Comparison of ENCODE assay signal across 27 cellular contexts in the genomic region with DNA sequence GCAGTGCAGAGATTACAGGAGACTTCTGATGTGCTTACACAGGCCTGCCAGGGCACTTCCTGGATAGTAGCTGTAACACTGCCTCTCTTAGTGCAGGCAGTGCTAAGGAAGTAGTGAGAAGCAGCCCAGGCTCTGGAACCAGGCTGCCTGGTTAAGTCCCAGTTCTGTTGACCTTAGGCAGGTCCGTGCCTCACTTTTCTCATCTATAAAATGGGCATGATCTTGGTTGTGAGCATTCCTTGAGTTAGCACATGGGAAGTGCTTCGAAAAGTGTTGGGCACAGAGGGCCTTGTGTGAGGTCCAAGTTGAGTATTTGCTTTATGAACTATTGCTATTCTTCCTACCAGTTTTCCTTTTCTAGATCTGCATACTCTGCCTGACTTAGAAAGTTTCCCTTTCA.
DNase-seq lines count a peak whose midpoint lies in the region; TF ChIP-seq lines count a peak whose summit lies in the region.
"Had no signal": no experiment of that assay in that cellular context is flagged by ENCODE, and none has a peak within 500 bp of the region (broad histone marks: within the 10 kb centered on the region; RNA-seq: fewer than 3 reads in every experiment).

No MANE protein-coding gene starts in this region.

- H3K4me3 ChIP-seq in BLaER1 (no peak overlapping the region), choroid plexus epithelial cell (ENCODE audit: low read depth, low read length) (no peak overlapping the region), osteoblast (ENCODE audit: insufficient read depth, low read length) (no peak overlapping the region)
- H3K4me3 ChIP-seq in Jurkat, Clone E6-1 (ENCODE audit: low read length), result no peak overlapping the region
- H3K4me3 ChIP-seq: gastrocnemius medialis had no signal

- H3K4me1 ChIP-seq in BLaER1 (peaks cover 60% of the 10 kb centered on the region), osteoblast (ENCODE audit: insufficient read depth, low read length) (peaks cover 19% of the 10 kb centered on the region)

- TF ChIP-seq CTCF in choroid plexus epithelial cell (conservative IDR thresholded peaks at IDR 0.05; ENCODE audit: low read depth, low read length) (no peak), osteoblast (IDR thresholded peaks at IDR 0.05; ENCODE audit: extremely low read depth, low read depth, low read length) (no peak)

- no peak overlapping the region for H3K27ac Mint-ChIP-seq in immature natural killer cell
- H3K27ac Mint-ChIP-seq: activated CD4-positive, alpha-beta memory T cell treated with anti-CD3 and anti-CD28 coated beads, Interleukin-2, amount 10 ng/mL, durations not matched to agents 7 days and 5 days; activated naive CD4-positive, alpha-beta T cell treated with anti-CD3 and anti-CD28 coated beads, Interleukin-2, amount 50 U/mL, for 24 hours; stimulated activated naive CD8-positive, alpha-beta T cell treated with anti-CD3 and anti-CD28 coated beads, Interleukin-15, Interleukin-2, amounts not matched to agents 100 ng/mL and 50 ng/mL, for 24 hours had no signal

- H3K36me3 Mint-ChIP-seq in immature natural killer cell, result no peaks in the 10 kb centered on the region
- H3K36me3 Mint-ChIP-seq: activated naive CD4-positive, alpha-beta T cell treated with anti-CD3 and anti-CD28 coated beads, Interleukin-2, amount 50 U/mL, for 24 hours; naive B cell had no signal

- H3K4me1 Mint-ChIP-seq in immature natural killer cell, result no peaks in the 10 kb centered on the region
- H3K4me1 Mint-ChIP-seq: activated CD4-positive, alpha-beta memory T cell treated with anti-CD3 and anti-CD28 coated beads, Interleukin-2, amount 10 ng/mL, durations not matched to agents 7 days and 5 days; activated naive CD4-positive, alpha-beta T cell treated with anti-CD3 and anti-CD28 coated beads, Interleukin-2, amount 50 U/mL, for 24 hours; naive B cell had no signal

- no peak overlapping the region for H2AFZ ChIP-seq in osteoblast (ENCODE audit: low read length)

- no peaks in the 10 kb centered on the region for H3K9me3 Mint-ChIP-seq in immature natural killer cell
- H3K9me3 Mint-ChIP-seq: activated CD4-positive, alpha-beta memory T cell treated with anti-CD3 and anti-CD28 coated beads, Interleukin-2, amount 10 ng/mL, durations not matched to agents 7 days and 5 days; activated naive CD4-positive, alpha-beta T cell treated with anti-CD3 and anti-CD28 coated beads, Interleukin-2, amount 50 U/mL, for 24 hours; naive B cell; stimulated activated naive CD8-positive, alpha-beta T cell treated with anti-CD3 and anti-CD28 coated beads, Interleukin-15, Interleukin-2, amounts not matched to agents 100 ng/mL and 50 ng/mL, for 24 hours had no signal

- no peak overlapping the region for H3K4me3 Mint-ChIP-seq in immature natural killer cell
- H3K4me3 Mint-ChIP-seq: activated CD4-positive, alpha-beta memory T cell treated with anti-CD3 and anti-CD28 coated beads, Interleukin-2, amount 10 ng/mL, durations not matched to agents 7 days and 5 days; activated naive CD4-positive, alpha-beta T cell treated with anti-CD3 and anti-CD28 coated beads, Interleukin-2, amount 50 U/mL, for 24 hours; naive B cell; stimulated activated naive CD8-positive, alpha-beta T cell treated with anti-CD3 and anti-CD28 coated beads, Interleukin-15, Interleukin-2, amounts not matched to agents 100 ng/mL and 50 ng/mL, for 24 hours had no signal

- H3K79me2 ChIP-seq in osteoblast (ENCODE audit: insufficient read depth, low read length), result peaks cover 35% of the 10 kb centered on the region

- no peaks in the 10 kb centered on the region for H3K9me3 ChIP-seq in BLaER1
- H3K9me3 ChIP-seq in osteoblast (ENCODE audit: low read depth, low read length), result no peaks in the 10 kb centered on the region
- H3K9me3 ChIP-seq: BE2C, gastrocnemius medialis had no signal

- H3K36me3 ChIP-seq in BLaER1, result no peaks in the 10 kb centered on the region
- peaks cover 2% of the 10 kb centered on the region for H3K36me3 ChIP-seq in osteoblast (ENCODE audit: insufficient read depth, low read length)
- H3K36me3 ChIP-seq: BE2C, gastrocnemius medialis had no signal

- H3K27me3 Mint-ChIP-seq in immature natural killer cell (ENCODE audit: low read depth in 3 of 3), result peaks cover 0 to 3% (median 3%) of the 10 kb centered on the region in 3 donors
- H3K27me3 Mint-ChIP-seq: activated CD4-positive, alpha-beta memory T cell treated with anti-CD3 and anti-CD28 coated beads, Interleukin-2, amount 10 ng/mL, durations not matched to agents 7 days and 5 days; stimulated activated naive CD8-positive, alpha-beta T cell treated with anti-CD3 and anti-CD28 coated beads, Interleukin-15, Interleukin-2, amounts not matched to agents 100 ng/mL and 50 ng/mL, for 24 hours had no signal

- H3K9ac ChIP-seq in BLaER1, result no peak overlapping the region

- DNase-seq in Jurkat, Clone E6-1 (ENCODE audit: low read depth, low spot score), result peak; percentile 6
- peak; percentile 35 for DNase-seq in choroid plexus epithelial cell (ENCODE audit: low read depth)
- peak; percentile 1 for DNase-seq in osteoblast (ENCODE audit: insufficient read length, low spot score, missing footprints)
- DNase-seq in immature natural killer cell, result no peak
- DNase-seq in islet precursor cell, result no peak
- DNase-seq in NCI-H1092 (lab: John Stamatoyannopoulos, UW), result no peak
- no peak for DNase-seq in NCI-H1436 (lab: John Stamatoyannopoulos, UW)
- DNase-seq: ACHN; activated CD4-positive, alpha-beta memory T cell treated with anti-CD3 and anti-CD28 coated beads, Interleukin-2, amount 10 ng/mL, durations not matched to agents 7 days and 5 days; activated CD8-positive, alpha-beta memory T cell treated with anti-CD3 and anti-CD28 coated beads, Interleukin-2, amount 50 U/mL, for 48 hours; BE2C; caudate nucleus; COR-L47; gastrocnemius medialis; hippocampal formation; left ventricle myocardium superior; naive B cell; NCI-H1694; NCI-H2171; NCI-H524 treated with DMSO at 0.1 percent for 48 hours; NK-92 treated with Interleukin-12 subunit alpha and Interleukin-12 subunit beta, amount 100 ng/mL, for 24 hours; nucleus accumbens; SIG-M5; T1000 had no signal

- H4K20me1 ChIP-seq in BLaER1, result no peaks in the 10 kb centered on the region
- H4K20me1 ChIP-seq in osteoblast (ENCODE audit: insufficient read depth, low read length), result peaks cover 46% of the 10 kb centered on the region

- H3K4me2 ChIP-seq in BLaER1 (peak overlapping the region; percentile 78), osteoblast (ENCODE audit: insufficient read depth, low read length) (no peak overlapping the region)

- H3K27me3 ChIP-seq in BLaER1 (no peaks in the 10 kb centered on the region), osteoblast (ENCODE audit: insufficient read depth, low read length) (no peaks in the 10 kb centered on the region)
- H3K27me3 ChIP-seq: BE2C, gastrocnemius medialis had no signal

- H3K27ac ChIP-seq in BLaER1 (no peak overlapping the region), osteoblast (ENCODE audit: low read depth, low read length) (no peak overlapping the region)
- H3K27ac ChIP-seq: gastrocnemius medialis had no signal

Comparison
In these comparisons a context has a peak if more than half of its experiments do, and no peak if none do; other contexts are left out.
1. DNase-seq: peak in Jurkat, Clone E6-1 (single experiment), choroid plexus epithelial cell (single experiment) and osteoblast (single experiment); none in immature natural killer cell (0 of 3), islet precursor cell (single experiment), NCI-H1092 (single experiment) and NCI-H1436 (single experiment).